ENCODE assay signal across 8 cellular contexts in the genomic region with DNA sequence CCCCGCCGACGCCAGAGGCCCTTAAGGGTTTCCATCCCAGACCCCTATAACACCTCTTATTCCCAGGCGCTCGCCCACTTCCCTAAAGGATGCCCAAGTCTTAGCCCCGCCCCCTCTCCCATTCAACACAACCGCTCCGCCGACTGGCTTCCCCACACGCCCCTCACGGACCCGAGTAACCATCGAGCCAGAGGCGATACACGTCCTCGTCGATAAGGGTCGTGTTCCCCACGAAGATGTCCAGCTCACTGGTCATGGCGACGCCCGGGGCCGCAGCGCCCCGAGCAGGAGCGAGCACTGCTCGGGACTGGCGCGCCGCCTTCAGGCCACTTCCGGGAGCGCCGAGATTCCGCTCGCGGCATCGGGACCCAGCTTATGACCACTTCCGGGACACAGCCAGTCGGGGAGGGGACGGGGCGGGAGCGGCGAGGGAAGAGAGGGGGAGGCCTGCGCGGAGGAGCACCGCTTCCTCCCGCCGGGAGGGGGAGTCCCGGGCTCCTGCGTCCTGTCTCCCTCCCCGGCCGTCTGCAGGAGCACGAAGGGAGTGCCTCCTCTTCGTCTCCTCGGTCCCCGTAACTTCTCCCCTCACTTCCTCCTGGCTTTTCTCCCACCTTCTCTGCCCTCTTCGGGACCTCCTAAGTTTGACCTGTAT. TPM values are rescaled to one million over a fixed set of nuclear protein-coding genes. Genes with fewer than 3 reads are reported as not detected.
A peak's percentile ranks its signal among the peaks of the same experiment; 100 is the strongest.
DNase-seq lines count a peak whose midpoint lies in the region; ATAC-seq, FAIRE-seq and TF ChIP-seq lines count a peak whose summit lies in the region.

A gene (minus strand): TSS at position 309 of the 652 bp plus-strand sequence. CDS start 53 bp downstream, at position 256.

- H3K36me3 ChIP-seq in keratinocyte (ENCODE audit: control insufficient read depth in 2 of 2, extremely low read depth in 1 of 2, insufficient read depth in 2 of 2, low read length in 2 of 2), result peaks cover 30 to 48% of the 10 kb centered on the region in 2 experiments

- peak within 1 kb of the TSS; percentile 85 for H2AFZ ChIP-seq in keratinocyte (ENCODE audit: control insufficient read depth, low read length)

- TF ChIP-seq CTCF in keratinocyte (optimal IDR thresholded peaks at IDR 0.05 in 1 of 3, IDR thresholded peaks at IDR 0.05 in 1 of 3, conservative IDR thresholded peaks at IDR 0.05 in 1 of 3; ENCODE audit: extremely low read depth in 1 of 3, insufficient read depth in 2 of 3, low read length in 3 of 3), result peak; percentile 68 to 94 (median 69)

- peak; percentile 51 for ATAC-seq in GM18907 (IDR thresholded peaks at IDR 0.05; ENCODE audit: unreplicated experiment)
- ATAC-seq in HG03280 (IDR thresholded peaks at IDR 0.05; ENCODE audit: unreplicated experiment), result peak; percentile 49
- peak; percentile 60 to 66 for ATAC-seq in activated CD4-positive, CD25-positive, alpha-beta regulatory T cell treated with anti-CD3 and anti-CD28 coated beads, Interleukin-2, amount 50 U/mL, for 24 hours
- ATAC-seq in central memory CD8-positive, alpha-beta T cell (replicated peaks; ENCODE audit: extremely low read depth, poor library complexity, severe bottlenecking), result peak; percentile 68

- H3K4me2 ChIP-seq in keratinocyte (ENCODE audit: control insufficient read depth, extremely low read depth, insufficient read depth, low read depth, low read length), result peak within 1 kb of the TSS; percentile 92

- no peak for FAIRE-seq in keratinocyte (lab: Jason Lieb, UNC)

- peak within 1 kb of the TSS; percentile 94 for H3K27ac Mint-ChIP-seq in central memory CD8-positive, alpha-beta T cell (ENCODE audit: low read depth)

- peak within 1 kb of the TSS; percentile 67 for H3K9ac ChIP-seq in keratinocyte (ENCODE audit: control insufficient read depth, extremely low read depth, insufficient read depth, low read length)

- peak within 1 kb of the TSS; percentile 84 for H3K4me3 Mint-ChIP-seq in central memory CD8-positive, alpha-beta T cell

- H3K9me3 ChIP-seq in keratinocyte (ENCODE audit: control insufficient read depth, low read depth, low read length), result no peaks in the 10 kb centered on the region

- dilution Hi-C loops in keratinocyte (cut with MboI; ENCODE audit: extremely low pct_ligation_motif_present, low sequenced_read_pairs), result no loop called here

- peak; percentile 93 for DNase-seq in ACHN
- DNase-seq in NCI-H446 treated with DMSO at 0.1 percent for 48 hours (lab: John Stamatoyannopoulos, UW), result peak; percentile 91
- peak; percentile 86 to 87 for DNase-seq in central memory CD8-positive, alpha-beta T cell (ENCODE audit: low spot score in 2 of 2)
- DNase-seq in keratinocyte (ENCODE audit: low read depth, low spot score), result no peak
- peak; percentile 92 to 97 (median 95) for DNase-seq in stimulated activated CD4-positive, alpha-beta T cell treated with anti-CD3 and anti-CD28 coated beads, Interleukin-12 subunit alpha, Interleukin-12 subunit beta, amount 100 ng/mL, for 48 hours (ENCODE audit: low read depth in 2 of 3, low spot score in 1 of 3)

- H3K27me3 ChIP-seq in keratinocyte (ENCODE audit: control insufficient read depth, extremely low read depth, insufficient read depth, low read length), result no peaks in the 10 kb centered on the region

- in situ Hi-C loops in ACHN (cut with HindIII; ENCODE audit: low pct_ligation_motif_present, low pct_unique_long_range_greater_than_20kb, low sequenced_read_pairs), result no loop called here

- peaks cover 65% of the 10 kb centered on the region for H3K4me1 Mint-ChIP-seq in central memory CD8-positive, alpha-beta T cell

- H3K79me2 ChIP-seq in keratinocyte (ENCODE audit: control insufficient read depth, insufficient read depth, low read length), result peaks cover 22% of the 10 kb centered on the region

- no peaks in the 10 kb centered on the region for H3K9me3 Mint-ChIP-seq in central memory CD8-positive, alpha-beta T cell

- no peaks in the 10 kb centered on the region for H3K9me1 ChIP-seq in keratinocyte (ENCODE audit: control insufficient read depth, extremely low read depth, insufficient read depth, low read length)

- peaks cover 13% of the 10 kb centered on the region for H4K20me1 ChIP-seq in keratinocyte (ENCODE audit: control insufficient read depth, extremely low read depth, insufficient read depth, low read length)

- peaks cover 38% of the 10 kb centered on the region for H3K4me1 ChIP-seq in keratinocyte (ENCODE audit: control insufficient read depth, extremely low read depth, insufficient read depth, low read length)

- H3K27ac ChIP-seq in keratinocyte (ENCODE audit: control insufficient read depth, insufficient read depth, low read length), result peak within 1 kb of the TSS; percentile 70

- H3K4me3 ChIP-seq in keratinocyte (ENCODE audit: control insufficient read depth in 2 of 3, extremely low read depth in 1 of 3, insufficient read depth in 2 of 3, low read depth in 1 of 3, low read length in 3 of 3), result peak within 1 kb of the TSS; percentile 60 to 91 (median 89)

- H3K27me3 Mint-ChIP-seq in central memory CD8-positive, alpha-beta T cell, result no peaks in the 10 kb centered on the region

- H3K36me3 Mint-ChIP-seq in central memory CD8-positive, alpha-beta T cell (ENCODE audit: insufficient read depth), result peaks cover 24% of the 10 kb centered on the region

RNA-seq across cellular contexts. Expression of the gene that starts here (rescaled TPM):
- polyA plus RNA-seq in keratinocyte, result 83.0 to 104 TPM (median 95.1 TPM) in 3 replicates
- polyA plus RNA-seq in keratinocyte (2011; ENCODE audit: low read depth), result 22.0 TPM
- 93.5 and 140 TPM in 2 replicates for polyA plus RNA-seq in keratinocyte (2011; cell fraction: cytosol; rRNA removed)
- polyA plus RNA-seq in keratinocyte (2011; cell fraction: nucleus; rRNA removed), result 46.6 and 47.5 TPM in 2 replicates
- polyA plus RNA-seq in keratinocyte (2012; ENCODE audit: low replicate concordance), result 72.0 and 94.4 TPM in 2 replicates
- polyA minus RNA-seq in keratinocyte, result 85.8 to 127 TPM (median 106 TPM) in 3 replicates
- 169 TPM for polyA minus RNA-seq in keratinocyte (2011; cell fraction: cytosol; rRNA and poly(A)+ RNA removed)
- polyA minus RNA-seq in keratinocyte (2011; cell fraction: nucleus; rRNA and poly(A)+ RNA removed), result 40.3 and 41.0 TPM in 2 replicates
